ENCODE assay signal across 9 cellular contexts in the genomic region with DNA sequence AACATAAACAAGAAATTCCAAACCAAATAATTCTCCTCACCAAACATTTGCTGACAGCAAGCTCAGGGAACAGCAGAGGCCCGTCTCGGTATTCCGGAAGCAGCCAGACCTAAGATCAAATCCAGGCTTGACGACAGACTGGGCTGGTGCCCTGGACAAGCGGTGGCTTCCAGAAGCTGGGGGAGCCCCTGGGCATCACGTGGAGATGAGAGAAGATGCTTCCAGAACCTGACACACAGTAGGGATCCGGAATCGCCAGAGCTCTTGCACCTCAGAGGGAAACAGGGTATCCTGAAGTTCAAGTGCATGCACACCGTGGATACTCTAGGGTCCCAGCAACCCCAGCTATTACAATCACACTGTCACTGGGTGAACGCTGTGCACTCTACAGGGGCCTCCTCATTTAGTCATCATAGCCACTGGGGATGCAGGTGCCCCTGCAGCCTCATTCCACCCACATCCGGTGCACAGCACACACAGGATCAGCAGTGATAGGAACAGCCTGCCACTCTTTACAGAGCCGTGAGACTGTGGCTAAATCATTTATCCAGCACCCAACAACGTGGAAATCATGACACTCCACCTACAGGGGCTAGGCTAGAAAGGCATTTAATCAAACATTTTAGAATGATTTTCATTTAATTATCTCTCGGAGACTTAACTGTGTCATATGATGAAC.
DNase-seq lines count a peak whose midpoint lies in the region; ATAC-seq and TF ChIP-seq lines count a peak whose summit lies in the region.
"Had no signal": no experiment of that assay in that cellular context is flagged by ENCODE, and none has a peak within 500 bp of the region (broad histone marks: within the 10 kb centered on the region; RNA-seq: fewer than 3 reads in every experiment).

No MANE protein-coding gene starts in this region.

- DNase-seq in EH (ENCODE audit: low read depth) (peak; percentile 19), epithelial cell of proximal tubule (ENCODE audit: low read depth) (no peak), HFFc6 (no peak), GM13976 (ENCODE audit: low spot score) (no peak), RPMI8226 (no peak)
- DNase-seq in activated CD4-positive, alpha-beta T cell treated with anti-CD3 and anti-CD28 coated beads, Interleukin-2, amount 10 ng/mL, durations not matched to agents 7 days and 5 days = peak; percentile 82
- DNase-seq in stimulated activated CD4-positive, alpha-beta T cell treated with anti-CD3 and anti-CD28 coated beads, Interleukin-4, amount 100 ng/mL, for 48 hours (ENCODE audit: low read depth in 2 of 2) = peak; percentile 50 to 61
- DNase-seq: hippocampal formation had no signal

- in situ Hi-C loops in GM13976 (cut with MboI; ENCODE audit: low sequenced_read_pairs, unreplicated experiment) = no loop called here

- ATAC-seq in GM19463 (IDR thresholded peaks at IDR 0.05; ENCODE audit: unreplicated experiment) = no peak

- no peaks in the 10 kb centered on the region for H3K9me3 Mint-ChIP-seq in activated CD4-positive, alpha-beta T cell treated with anti-CD3 and anti-CD28 coated beads, Interleukin-2, amount 10 ng/mL, durations not matched to agents 7 days and 5 days
- no peaks in the 10 kb centered on the region for H3K9me3 Mint-ChIP-seq in HFFc6

- POLR2A ChIA-PET in activated CD4-positive, alpha-beta T cell treated with anti-CD3 and anti-CD28 coated beads, Interleukin-2, amount 10 ng/mL, durations not matched to agents 7 days and 5 days (lab: Charles Lee) = interaction anchor here (0.7 kb wide), 1 partner anchor 32 kb away, joined by 8 read pairs; no protein-coding TSS in a partner anchor

- H3K27ac Mint-ChIP-seq in activated CD4-positive, alpha-beta T cell treated with anti-CD3 and anti-CD28 coated beads, Interleukin-2, amount 10 ng/mL, durations not matched to agents 7 days and 5 days = peak overlapping the region; percentile 93
- H3K27ac Mint-ChIP-seq in HFFc6 = no peak overlapping the region

- H3K36me3 Mint-ChIP-seq in activated CD4-positive, alpha-beta T cell treated with anti-CD3 and anti-CD28 coated beads, Interleukin-2, amount 10 ng/mL, durations not matched to agents 7 days and 5 days (ENCODE audit: low read depth) = peaks cover 12% of the 10 kb centered on the region
- H3K36me3 Mint-ChIP-seq in HFFc6 (ENCODE audit: low read depth) = no peaks in the 10 kb centered on the region

- TF ChIP-seq CTCF in epithelial cell of proximal tubule (conservative IDR thresholded peaks at IDR 0.05; ENCODE audit: low read depth, low read length) = peak; percentile 18
- TF ChIP-seq CTCF in HFFc6 (IDR thresholded peaks at IDR 0.05) = no peak
- no peak for TF ChIP-seq CTCF in GM13976 (IDR thresholded peaks at IDR 0.05; ENCODE audit: borderline replicate concordance, control extremely low read depth, extremely low read depth, insufficient read depth, missing control alignments)

- H3K4me1 Mint-ChIP-seq in activated CD4-positive, alpha-beta T cell treated with anti-CD3 and anti-CD28 coated beads, Interleukin-2, amount 10 ng/mL, durations not matched to agents 7 days and 5 days = peaks cover 81% of the 10 kb centered on the region
- H3K4me1 Mint-ChIP-seq in HFFc6 (ENCODE audit: low read depth) = no peaks in the 10 kb centered on the region

- H3K4me3 Mint-ChIP-seq in activated CD4-positive, alpha-beta T cell treated with anti-CD3 and anti-CD28 coated beads, Interleukin-2, amount 10 ng/mL, durations not matched to agents 7 days and 5 days = peak overlapping the region; percentile 85
- no peak overlapping the region for H3K4me3 Mint-ChIP-seq in HFFc6

- CTCF ChIA-PET in activated CD4-positive, alpha-beta T cell treated with anti-CD3 and anti-CD28 coated beads, Interleukin-2, amount 10 ng/mL, durations not matched to agents 7 days and 5 days (lab: Charles Lee) = interaction anchor here (0.5 to 1.5 kb wide), 6 partner anchors 12 to 549 kb away, joined by 3 to 5 read pairs (median 3); no protein-coding TSS in a partner anchor

- H3K4me3 ChIP-seq in epithelial cell of proximal tubule (ENCODE audit: low read depth, low read length) = no peak overlapping the region

- no peaks in the 10 kb centered on the region for H3K27me3 Mint-ChIP-seq in activated CD4-positive, alpha-beta T cell treated with anti-CD3 and anti-CD28 coated beads, Interleukin-2, amount 10 ng/mL, durations not matched to agents 7 days and 5 days
- H3K27me3 Mint-ChIP-seq in HFFc6 (ENCODE audit: insufficient read depth) = no peaks in the 10 kb centered on the region

Comparison
In these comparisons a context has a peak if more than half of its experiments do, and no peak if none do; other contexts are left out.
1. DNase-seq: peak in EH (single experiment), activated CD4-positive, alpha-beta T cell treated with anti-CD3 and anti-CD28 coated beads, Interleukin-2, amount 10 ng/mL, durations not matched to agents 7 days and 5 days (single experiment) and stimulated activated CD4-positive, alpha-beta T cell treated with anti-CD3 and anti-CD28 coated beads, Interleukin-4, amount 100 ng/mL, for 48 hours (2 of 2); none in epithelial cell of proximal tubule (single experiment), HFFc6 (single experiment), GM13976 (single experiment) and RPMI8226 (single experiment).